Comparison of ENCODE assay signal across 8 cellular contexts in the genomic region with DNA sequence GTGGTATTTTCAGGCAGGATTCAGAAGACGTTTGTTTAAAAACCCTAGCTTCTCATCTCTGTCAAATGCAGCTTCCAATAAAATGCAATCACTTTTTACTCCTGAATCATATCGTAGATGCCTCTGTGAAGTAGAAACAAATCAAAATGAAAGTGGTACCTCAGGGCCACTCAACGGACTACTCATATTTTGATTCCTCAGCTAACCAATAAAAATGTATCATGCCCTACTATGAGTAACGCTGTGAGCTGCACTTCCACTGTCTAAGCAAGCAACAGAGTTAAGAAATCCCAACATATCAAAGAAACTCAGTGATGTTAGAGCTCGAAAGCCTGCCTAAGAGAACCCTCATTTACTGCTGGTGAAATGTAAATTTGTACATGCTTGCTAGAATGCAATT.
DNase-seq lines count a peak whose midpoint lies in the region; ATAC-seq and TF ChIP-seq lines count a peak whose summit lies in the region.

No MANE protein-coding gene starts in this region.

- intact Hi-C loops in ascending aorta (cut with DNase I), result no loop called here
- intact Hi-C loops in posterior vena cava (cut with DNase I), result no loop called here

- no peaks in the 10 kb centered on the region for H3K36me3 ChIP-seq in ascending aorta
- H3K36me3 ChIP-seq in tibial nerve, result no peaks in the 10 kb centered on the region

- TF ChIP-seq EP300 in tibial nerve (IDR thresholded peaks at IDR 0.05), result no peak

- DNase-seq in stimulated activated CD4-positive, alpha-beta T cell treated with anti-CD3 and anti-CD28 coated beads, Interleukin-15, amount 100 ng/mL, for 24 hours, result peak; percentile 9
- no peak for DNase-seq in stimulated activated CD4-positive, alpha-beta T cell treated with anti-CD3 and anti-CD28 coated beads, Interleukin-4, amount 100 ng/mL, for 1 hour
- DNase-seq in ascending aorta (ENCODE audit: low spot score in 2 of 2), result no peak
- no peak for DNase-seq in tibial nerve (ENCODE audit: low spot score in 2 of 2)
- no peak for DNase-seq in posterior vena cava (ENCODE audit: low spot score)
- DNase-seq in NCI-H446 treated with DMSO at 0.1 percent for 48 hours (lab: John Stamatoyannopoulos, UW), result no peak
- DNase-seq in NCI-H1417 (lab: John Stamatoyannopoulos, UW), result no peak

- peak; percentile 24 for ATAC-seq in HG03175 (IDR thresholded peaks at IDR 0.05; ENCODE audit: unreplicated experiment)

- H3K4me3 ChIP-seq in ascending aorta (peak overlapping the region; percentile 18 to 25), tibial nerve (peak overlapping the region in 1 of 4 donors; percentile 9)

- H3K27ac ChIP-seq in ascending aorta (peak overlapping the region in 1 of 2 donors; percentile 29), tibial nerve (peak overlapping the region; percentile 43 to 85 (median 58))

- WGBS in tibial nerve, 2 donors, result 33 to 35% methylated on average over 5 of the region's 5 CpGs

- H3K4me1 ChIP-seq in ascending aorta (peaks cover 0 to 3% of the 10 kb centered on the region in 2 donors), tibial nerve (peaks cover 0 to 38% (median 10%) of the 10 kb centered on the region in 4 donors)

- H3K27me3 ChIP-seq in ascending aorta (no peaks in the 10 kb centered on the region), tibial nerve (no peaks in the 10 kb centered on the region)

- no peaks in the 10 kb centered on the region for H3K9me3 ChIP-seq in ascending aorta
- H3K9me3 ChIP-seq in tibial nerve, result no peaks in the 10 kb centered on the region

- TF ChIP-seq POLR2A in tibial nerve (IDR thresholded peaks at IDR 0.05), result no peak

- TF ChIP-seq CTCF in ascending aorta (IDR thresholded peaks at IDR 0.05) (no peak), tibial nerve (IDR thresholded peaks at IDR 0.05) (no peak)
